ENCODE assay signal across 8 cellular contexts in genomic region chr7:100489824-100490223, GRCh38. TPM values are rescaled to one million over a fixed set of nuclear protein-coding genes. Genes with fewer than 3 reads are reported as not detected.
A peak's percentile ranks its signal among the peaks of the same experiment; 100 is the strongest.
DNase-seq lines count a peak whose midpoint lies in the region; ATAC-seq lines count a peak whose summit lies in the region.

No MANE protein-coding gene starts in this region.

- peak; percentile 96 for DNase-seq in DMS 273 treated with DMSO at 0.1 percent for 48 hours (lab: John Stamatoyannopoulos, UW)
- DNase-seq in HT-29 (ENCODE audit: low spot score) = peak; percentile 80
- DNase-seq in NCI-H774 (lab: John Stamatoyannopoulos, UW) = peak; percentile 96
- DNase-seq in anterior cingulate cortex (lab: John Stamatoyannopoulos, UW) = peak in 57 of 58 donors; percentile 27 to 97 (median 89)
- DNase-seq in kidney glomerular epithelial cell (lab: John Stamatoyannopoulos, UW) = peak; percentile 39

- ATAC-seq in HG02840 (IDR thresholded peaks at IDR 0.05; ENCODE audit: low FRiP score, unreplicated experiment) = no peak
- ATAC-seq in HG02884 (IDR thresholded peaks at IDR 0.05; ENCODE audit: unreplicated experiment) = no peak
- ATAC-seq in GM21825 (IDR thresholded peaks at IDR 0.05; ENCODE audit: unreplicated experiment) = no peak

RNA-seq across cellular contexts. Expression of gene NYAP1, which starts 6.1 kb away (rescaled TPM):
- total RNA-seq in HT-29 (2014; rRNA removed; shearing (Covaris generic)) = 0.03 and 0.21 TPM in 2 replicates

RNA-seq across cellular contexts. Expression of gene TSC22D4, which starts 10.8 kb away (rescaled TPM):
- total RNA-seq in HT-29 (2014; rRNA removed; shearing (Covaris generic)) = 102 and 123 TPM in 2 replicates

RNA-seq across cellular contexts. Expression of gene SPACDR, which starts 25.8 kb away (rescaled TPM):
- total RNA-seq in HT-29 (2014; rRNA removed; shearing (Covaris generic)) = 0.21 and 0.64 TPM in 2 replicates

RNA-seq across cellular contexts. Expression of gene AGFG2, which starts 49.2 kb away (rescaled TPM):
- total RNA-seq in HT-29 (2014; rRNA removed; shearing (Covaris generic)) = 29.8 and 30.4 TPM in 2 replicates

RNA-seq across cellular contexts. Expression of gene PPP1R35, which starts 53.5 kb away (rescaled TPM):
- total RNA-seq in HT-29 (2014; rRNA removed; shearing (Covaris generic)) = 102 and 110 TPM in 2 replicates

Comparison
In these comparisons a context has a peak if more than half of its experiments do, and no peak if none do; other contexts are left out.
1. DNase-seq: peak in every context shown above with its lines; median percentile 96 in DMS 273 treated with DMSO at 0.1 percent for 48 hours; 96 in NCI-H774; 89 in anterior cingulate cortex; 80 in HT-29; 39 in kidney glomerular epithelial cell.